12 cellular contexts compared by ENCODE assay signal in the genomic region with DNA sequence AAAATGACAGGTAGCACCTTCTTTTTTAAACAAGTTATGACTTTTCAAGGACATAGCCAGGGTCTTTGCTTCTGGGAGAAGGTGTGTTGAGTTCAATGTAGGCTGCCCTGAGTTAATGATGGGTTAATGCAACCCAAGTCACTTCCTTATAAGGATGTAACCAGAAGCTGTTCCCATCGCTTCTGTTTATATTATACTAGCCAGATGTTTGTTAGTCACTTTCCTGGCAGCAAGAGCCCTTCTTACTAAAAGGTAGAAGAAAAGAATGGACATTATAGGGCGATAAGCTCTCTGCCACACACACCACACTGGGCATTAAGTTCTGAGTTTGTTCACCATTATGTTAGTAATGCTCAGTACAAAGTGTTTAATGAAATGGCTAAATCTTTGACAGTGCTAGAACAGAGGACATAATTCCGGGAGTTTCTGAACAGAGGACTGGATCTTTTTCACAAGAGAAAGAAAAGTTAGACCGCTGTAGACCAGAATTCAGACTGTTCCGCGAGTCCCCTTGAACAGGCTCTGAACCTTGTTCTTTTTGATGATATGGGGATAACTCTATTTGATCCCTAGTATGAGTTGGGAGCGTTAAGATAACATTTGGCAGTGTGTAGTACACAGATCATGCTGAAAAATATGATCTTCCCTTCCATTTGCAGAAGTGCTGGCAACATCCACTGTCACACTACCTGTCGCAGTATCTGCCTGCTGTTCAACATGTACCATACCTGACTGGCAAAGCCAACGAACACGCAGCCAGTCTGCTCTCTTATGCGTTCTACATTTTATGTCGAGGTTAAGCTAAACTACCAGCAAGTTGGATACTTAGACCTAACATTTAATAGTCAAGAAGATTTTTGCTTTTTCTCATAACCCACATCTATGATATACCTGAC. TPM values are rescaled to one million over a fixed set of nuclear protein-coding genes. Genes with fewer than 3 reads are reported as not detected.
DNase-seq lines count a peak whose midpoint lies in the region; ATAC-seq and TF ChIP-seq lines count a peak whose summit lies in the region.
"Had no signal": no experiment of that assay in that cellular context is flagged by ENCODE, and none has a peak within 500 bp of the region (broad histone marks: within the 10 kb centered on the region; RNA-seq: fewer than 3 reads in every experiment).

No MANE protein-coding gene starts in this region.

- no peak overlapping the region for H3K4me2 ChIP-seq in PC-3 (ENCODE audit: low read length)

- no peaks in the 10 kb centered on the region for H3K9me2 ChIP-seq in PC-3 (replicated peaks; ENCODE audit: low read length)

- ATAC-seq in PC-3 = peak; percentile 84
- ATAC-seq: GM12878 had no signal

- no peak overlapping the region for H3K4me3 ChIP-seq in PC-3 (ENCODE audit: low read length)
- H3K4me3 ChIP-seq in Peyer's patch = no peak overlapping the region
- H3K4me3 ChIP-seq: GM12878, testis had no signal

- H3K27me3 ChIP-seq in PC-3 (ENCODE audit: low read length) (no peaks in the 10 kb centered on the region), Peyer's patch (no peaks in the 10 kb centered on the region)
- H3K27me3 ChIP-seq: testis had no signal

- H3K9me3 ChIP-seq in PC-3 (ENCODE audit: low read length) (no peaks in the 10 kb centered on the region), Peyer's patch (no peaks in the 10 kb centered on the region)
- H3K9me3 ChIP-seq: testis had no signal

- no peak for TF ChIP-seq CTCF in PC-3 (conservative IDR thresholded peaks at IDR 0.05; ENCODE audit: low read depth, low read length)
- TF ChIP-seq CTCF in Peyer's patch (IDR thresholded peaks at IDR 0.05) = no peak

- no peak overlapping the region for H2AFZ ChIP-seq in PC-3 (ENCODE audit: low read length)

- intact Hi-C loops in PC-3 (cut with micrococcal nuclease) = no loop called here

- peaks cover 16% of the 10 kb centered on the region for H3K36me3 ChIP-seq in PC-3 (ENCODE audit: low read depth, low read length)
- peaks cover 0 to 24% (median 0%) of the 10 kb centered on the region in 3 donors for H3K36me3 ChIP-seq in Peyer's patch

- H3K9ac ChIP-seq in PC-3 (ENCODE audit: low read length) = no peak overlapping the region

- BruUV-seq in PC-3 (replicated peaks; lab: Mats Ljungman, UMichigan) = no TSS peak

- POLR2A ChIA-PET in PC-3 (lab: Charles Lee; ENCODE audit: unreplicated experiment) = interaction anchor here (0.5 kb wide), 1 partner anchor 41 kb away, joined by 3 read pairs; a partner anchor contains a TSS

- DNase-seq in H4 (ENCODE audit: low spot score) (peak; percentile 95), PC-3 (peak; percentile 60), fibroblast of gingiva (ENCODE audit: low read depth) (peak; percentile 68), renal cortical epithelial cell (ENCODE audit: low read depth) (peak; percentile 98), cerebellar cortex (ENCODE audit: low spot score) (no peak), Peyer's patch (no peak), substantia nigra (lab: John Stamatoyannopoulos, UW) (no peak), NCI-H2227 treated with DMSO at 0.1 percent for 48 hours (lab: John Stamatoyannopoulos, UW) (no peak)
- DNase-seq: activated effector memory CD4-positive, alpha-beta T cell treated with Interleukin-2 at 50 U/mL for 16 hours; hippocampal formation; testis had no signal

- no peak overlapping the region for H3K27ac ChIP-seq in PC-3 (ENCODE audit: low read length)
- peak overlapping the region in 1 of 4 donors; percentile 25 for H3K27ac ChIP-seq in Peyer's patch
- no peak overlapping the region for H3K27ac ChIP-seq in substantia nigra (ENCODE audit: low read depth, low read length, poor library complexity, severe bottlenecking)
- H3K27ac ChIP-seq: testis had no signal

- no peak for TF ChIP-seq POLR2A in Peyer's patch (IDR thresholded peaks at IDR 0.05)

- CTCF ChIA-PET in PC-3 (lab: Charles Lee) = no interaction called here

- H3F3A ChIP-seq in PC-3 (ENCODE audit: low read length, unreplicated experiment) = no peaks in the 10 kb centered on the region

- H3K79me2 ChIP-seq in PC-3 (ENCODE audit: low read length) = no peaks in the 10 kb centered on the region

- H4K20me1 ChIP-seq in PC-3 (ENCODE audit: low read length) = no peaks in the 10 kb centered on the region

- H3K4me1 ChIP-seq in PC-3 (ENCODE audit: insufficient read depth, low read length) (peaks cover 10% of the 10 kb centered on the region), Peyer's patch (peaks cover 0 to 4% (median 0%) of the 10 kb centered on the region in 4 donors)
- H3K4me1 ChIP-seq: testis had no signal

RNA-seq across cellular contexts. Expression of a gene that starts 41.0 kb away (rescaled TPM):
- total RNA-seq in H4 (2014; rRNA removed; shearing (Covaris generic)) = 91.8 and 107 TPM in 2 replicates
- total RNA-seq in PC-3 (2014; rRNA removed) (71.3 and 72.2 TPM in 2 replicates), renal cortical epithelial cell (157 and 261 TPM in 2 replicates), Peyer's patch (10 to 100 TPM; 14.6 to 46.4 (median 20.0) TPM)

Comparison
In these comparisons a context has a peak if more than half of its experiments do, and no peak if none do; other contexts are left out.
1. DNase-seq: peak in H4 (single experiment), PC-3 (single experiment), fibroblast of gingiva (single experiment) and renal cortical epithelial cell (single experiment); none in cerebellar cortex (single experiment), Peyer's patch (0 of 3), substantia nigra (0 of 49) and NCI-H2227 treated with DMSO at 0.1 percent for 48 hours (single experiment).